15 cellular contexts compared by ENCODE assay signal in genomic region chr2:33091541-33092123, GRCh38.
"Had no signal": no experiment of that assay in that cellular context is flagged by ENCODE, and none has a peak within 500 bp of the region (broad histone marks: within the 10 kb centered on the region; RNA-seq: fewer than 3 reads in every experiment).

No MANE protein-coding gene starts in this region.

- H3K4me2 ChIP-seq: neural progenitor cell had no signal

- H3K9me3 ChIP-seq: pancreas, upper lobe of right lung had no signal

- H3K27me3 ChIP-seq: neural progenitor cell, pancreas, upper lobe of right lung had no signal

- H3K36me3 ChIP-seq: neural progenitor cell, pancreas, upper lobe of right lung, WERI-Rb-1 had no signal

- H3K4me1 ChIP-seq: neural progenitor cell, pancreas had no signal

- ATAC-seq: effector memory CD8-positive, alpha-beta T cell; pancreas; T-helper 17 cell; upper lobe of right lung had no signal

- H2AFZ ChIP-seq: neural progenitor cell had no signal

- H3K9ac ChIP-seq: neural progenitor cell had no signal

- H3K4me3 ChIP-seq: lung, neural progenitor cell, pancreas, upper lobe of right lung had no signal

- FAIRE-seq: pancreas had no signal

- H3K27ac ChIP-seq: neural progenitor cell, pancreas, upper lobe of right lung, WERI-Rb-1 had no signal

- DNase-seq: activated CD4-positive, alpha-beta T cell treated with anti-CD3 and anti-CD28 coated beads, Interleukin-2, amount 50 U/mL, for 48 hours; activated naive CD4-positive, alpha-beta T cell treated with anti-CD3 and anti-CD28 coated beads, Interleukin-2, amount 10 ng/mL, durations not matched to agents 7 days and 5 days; cerebellar nuclear complex; dermis blood vessel endothelial cell; effector memory CD8-positive, alpha-beta T cell; pancreas; stimulated activated CD4-positive, alpha-beta T cell treated with anti-CD3 and anti-CD28 coated beads, Interleukin-15, amount 100 ng/mL, for 24 hours; stimulated activated CD4-positive, alpha-beta T cell treated with anti-CD3 and anti-CD28 coated beads, Interleukin-4, amount 100 ng/mL, for 1 hour; stimulated activated naive CD4-positive, alpha-beta T cell; substantia nigra; T-helper 17 cell; upper lobe of right lung; WERI-Rb-1 had no signal
